ENCODE assay signal across 13 cellular contexts in the genomic region with DNA sequence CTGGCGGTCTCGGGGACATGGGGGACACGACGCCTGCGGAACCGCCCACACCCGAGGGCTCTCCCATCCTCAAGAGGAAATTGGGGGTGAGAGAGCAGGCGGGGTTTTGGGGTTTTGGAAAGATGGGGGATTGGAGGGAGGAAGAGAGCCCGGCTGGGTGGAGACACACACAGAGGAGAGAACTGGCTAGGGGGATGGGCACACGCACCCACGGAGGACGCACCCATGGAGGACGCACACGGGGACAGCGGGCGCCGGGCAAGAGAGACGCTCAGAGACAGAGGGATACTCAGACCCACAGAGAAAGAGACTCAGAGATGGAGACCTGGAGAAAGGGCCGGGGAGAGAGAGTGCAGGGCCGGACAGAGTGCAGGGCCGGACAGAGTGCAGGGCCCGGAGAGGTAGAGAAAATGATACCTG. TPM values are rescaled to one million over a fixed set of nuclear protein-coding genes. Genes with fewer than 3 reads are reported as not detected.
DNase-seq lines count a peak whose midpoint lies in the region; ATAC-seq and TF ChIP-seq lines count a peak whose summit lies in the region.
"Had no signal": no experiment of that assay in that cellular context is flagged by ENCODE, and none has a peak within 500 bp of the region (broad histone marks: within the 10 kb centered on the region; RNA-seq: fewer than 3 reads in every experiment).

No MANE protein-coding gene starts in this region.

- in situ Hi-C loops in IMR-90 (cut with MboI; ENCODE audit: low sequenced_read_pairs) = no loop called here

- H3K9me3 Mint-ChIP-seq in activated CD4-positive, alpha-beta T cell treated with anti-CD3 and anti-CD28 coated beads, Interleukin-2, amount 10 ng/mL, durations not matched to agents 24 days and 14 days = no peaks in the 10 kb centered on the region
- H3K9me3 Mint-ChIP-seq in stimulated activated effector memory CD8-positive, alpha-beta T cell treated with anti-CD3 and anti-CD28 coated beads, Interleukin-12 subunit alpha, Interleukin-12 subunit beta, amount 100 ng/mL, for 72 hours = no peaks in the 10 kb centered on the region

- H3K18ac ChIP-seq in IMR-90 (ENCODE audit: low read depth, low read length) = no peak overlapping the region

- peak overlapping the region; percentile 54 for H3K4me3 Mint-ChIP-seq in activated CD4-positive, alpha-beta T cell treated with anti-CD3 and anti-CD28 coated beads, Interleukin-2, amount 10 ng/mL, durations not matched to agents 24 days and 14 days
- H3K4me3 Mint-ChIP-seq in stimulated activated effector memory CD8-positive, alpha-beta T cell treated with anti-CD3 and anti-CD28 coated beads, Interleukin-12 subunit alpha, Interleukin-12 subunit beta, amount 100 ng/mL, for 72 hours = peak overlapping the region; percentile 64

- no peak overlapping the region for H2BK15ac ChIP-seq in IMR-90 (ENCODE audit: low read depth, low read length)

- H3K56ac ChIP-seq in IMR-90 (ENCODE audit: extremely low read depth, insufficient read depth, low read length) = no peak overlapping the region

- ATAC-seq in IMR-90 (ENCODE audit: low read depth) = no peak
- no peak for ATAC-seq in stimulated activated effector memory CD8-positive, alpha-beta T cell treated with anti-CD3 and anti-CD28 coated beads, Interleukin-12 subunit alpha, Interleukin-12 subunit beta, amount 100 ng/mL, for 72 hours
- ATAC-seq in GM21529 (IDR thresholded peaks at IDR 0.05; ENCODE audit: unreplicated experiment) = no peak
- ATAC-seq: Right ventricle myocardium inferior had no signal

- intact Hi-C loops in activated CD4-positive, alpha-beta T cell treated with anti-CD3 and anti-CD28 coated beads, Interleukin-2, amount 10 ng/mL, durations not matched to agents 24 days and 14 days (cut with micrococcal nuclease) = no loop called here
- intact Hi-C loops in IMR-90 (cut with micrococcal nuclease) = no loop called here

- dilution Hi-C loops in IMR-90 (cut with HindIII; ENCODE audit: low sequenced_read_pairs, unreplicated experiment) = no loop called here

- H3K36me3 Mint-ChIP-seq in activated CD4-positive, alpha-beta T cell treated with anti-CD3 and anti-CD28 coated beads, Interleukin-2, amount 10 ng/mL, durations not matched to agents 24 days and 14 days (ENCODE audit: low read depth) = no peaks in the 10 kb centered on the region
- H3K36me3 Mint-ChIP-seq in stimulated activated effector memory CD8-positive, alpha-beta T cell treated with anti-CD3 and anti-CD28 coated beads, Interleukin-12 subunit alpha, Interleukin-12 subunit beta, amount 100 ng/mL, for 72 hours = peaks cover 56% of the 10 kb centered on the region

- H3K9me1 ChIP-seq in IMR-90 (ENCODE audit: insufficient read depth, low read length) = no peaks in the 10 kb centered on the region

- H3K27ac ChIP-seq in IMR-90 (ENCODE audit: insufficient read depth, low read length) = no peak overlapping the region
- H3K27ac ChIP-seq in effector memory CD4-positive, alpha-beta T cell (ENCODE audit: insufficient read depth, low read length, poor library complexity, severe bottlenecking) = no peak overlapping the region
- no peak overlapping the region for H3K27ac ChIP-seq in WERI-Rb-1
- H3K27ac ChIP-seq: thyroid gland had no signal

- H2AK9ac ChIP-seq in IMR-90 (replicated peaks; ENCODE audit: low read depth, low read length, poor library complexity) = no peak overlapping the region

- BruUV-seq in IMR-90 (replicated peaks; lab: Mats Ljungman, UMichigan) = no TSS peak

- H3K27ac Mint-ChIP-seq in activated CD4-positive, alpha-beta T cell treated with anti-CD3 and anti-CD28 coated beads, Interleukin-2, amount 10 ng/mL, durations not matched to agents 24 days and 14 days = no peak overlapping the region
- H3K27ac Mint-ChIP-seq in stimulated activated effector memory CD8-positive, alpha-beta T cell treated with anti-CD3 and anti-CD28 coated beads, Interleukin-12 subunit alpha, Interleukin-12 subunit beta, amount 100 ng/mL, for 72 hours = peak overlapping the region; percentile 77

- no peaks in the 10 kb centered on the region for H3K4me1 ChIP-seq in IMR-90 (ENCODE audit: control insufficient read depth, insufficient read depth, low read length)
- peaks cover 6% of the 10 kb centered on the region for H3K4me1 ChIP-seq in effector memory CD4-positive, alpha-beta T cell (ENCODE audit: control insufficient read depth, insufficient read depth, low read length, poor library complexity, severe bottlenecking)

- 74% methylated on average over 5 of the region's 22 CpGs; no CpG with 5 or more reads in 1 of the 2 experiments for WGBS in IMR-90 (ENCODE audit: extremely low coverage in 2 of 2, insufficient read length in 1 of 2), 2 experiments

- H4K5ac ChIP-seq in IMR-90 (ENCODE audit: low read depth, low read length) = no peak overlapping the region

- no peak for DNase-seq in activated CD4-positive, alpha-beta T cell treated with anti-CD3 and anti-CD28 coated beads, Interleukin-2, amount 10 ng/mL, durations not matched to agents 24 days and 14 days
- DNase-seq in activated CD4-positive, alpha-beta T cell treated with anti-CD3 and anti-CD28 coated beads, Interleukin-2, amount 50 U/mL, for 4 hours = no peak
- no peak for DNase-seq in IMR-90
- no peak for DNase-seq in effector memory CD4-positive, alpha-beta T cell
- no peak for DNase-seq in stimulated activated effector memory CD8-positive, alpha-beta T cell treated with anti-CD3 and anti-CD28 coated beads, Interleukin-12 subunit alpha, Interleukin-12 subunit beta, amount 100 ng/mL, for 72 hours (ENCODE audit: low spot score in 2 of 2)
- DNase-seq in HK-2 (ENCODE audit: unreplicated experiment) = no peak
- DNase-seq in WERI-Rb-1 = no peak
- DNase-seq: ACHN, GF-D8, nucleus accumbens had no signal

- H3K27me3 Mint-ChIP-seq in activated CD4-positive, alpha-beta T cell treated with anti-CD3 and anti-CD28 coated beads, Interleukin-2, amount 10 ng/mL, durations not matched to agents 24 days and 14 days = peaks cover 40% of the 10 kb centered on the region

- no peak for TF ChIP-seq POLR2A in IMR-90 (IDR thresholded peaks at IDR 0.05; ENCODE audit: low read depth, low read length)

- H3K27me3 ChIP-seq in IMR-90 (ENCODE audit: control insufficient read depth, insufficient read depth, low read length) (peaks cover 33% of the 10 kb centered on the region), WERI-Rb-1 (ENCODE audit: insufficient read depth, low read depth, severe bottlenecking) (no peaks in the 10 kb centered on the region)
- H3K27me3 ChIP-seq in effector memory CD4-positive, alpha-beta T cell (replicated peaks; ENCODE audit: control insufficient read depth, insufficient read depth, low read length, poor library complexity, severe bottlenecking) = no peaks in the 10 kb centered on the region
- H3K27me3 ChIP-seq: thyroid gland had no signal

- no peaks in the 10 kb centered on the region for H3K9me3 ChIP-seq in IMR-90 (ENCODE audit: control insufficient read depth, insufficient read depth, low read length)
- no peaks in the 10 kb centered on the region for H3K9me3 ChIP-seq in effector memory CD4-positive, alpha-beta T cell (ENCODE audit: control insufficient read depth, low read length)
- no peaks in the 10 kb centered on the region for H3K9me3 ChIP-seq in WERI-Rb-1 (ENCODE audit: severe bottlenecking)
- H3K9me3 ChIP-seq: thyroid gland had no signal

- H3K23ac ChIP-seq in IMR-90 (ENCODE audit: low read depth, low read length) = no peak overlapping the region

- no peak overlapping the region for H3K9ac ChIP-seq in IMR-90 (ENCODE audit: low read depth, low read length)

- no peak overlapping the region for H2BK5ac ChIP-seq in IMR-90 (ENCODE audit: low read depth, low read length, poor library complexity, severe bottlenecking)

- CTCF ChIA-PET in IMR-90 (lab: Yijun Ruan, JAX) = no interaction called here

- no peak overlapping the region for H3K4ac ChIP-seq in IMR-90 (ENCODE audit: low read depth, low read length)

- no peaks in the 10 kb centered on the region for H4K20me1 ChIP-seq in IMR-90 (ENCODE audit: insufficient read depth, low read length)

- no peak overlapping the region for H2AK5ac ChIP-seq in IMR-90 (ENCODE audit: low read depth, low read length)

- no peak overlapping the region for H3K4me3 ChIP-seq in IMR-90 (ENCODE audit: insufficient read depth, low read depth, low read length)
- H3K4me3 ChIP-seq in effector memory CD4-positive, alpha-beta T cell (ENCODE audit: insufficient read depth, low read depth, low read length, poor library complexity, severe bottlenecking) = peak overlapping the region; percentile 49
- H3K4me3 ChIP-seq in WERI-Rb-1 (ENCODE audit: low read depth, low read length) = no peak overlapping the region
- H3K4me3 ChIP-seq: thyroid gland had no signal

- no peak overlapping the region for H2BK20ac ChIP-seq in IMR-90 (ENCODE audit: low read depth, low read length)

- peaks cover 16% of the 10 kb centered on the region for H3K4me1 Mint-ChIP-seq in activated CD4-positive, alpha-beta T cell treated with anti-CD3 and anti-CD28 coated beads, Interleukin-2, amount 10 ng/mL, durations not matched to agents 24 days and 14 days
- peaks cover 29% of the 10 kb centered on the region for H3K4me1 Mint-ChIP-seq in stimulated activated effector memory CD8-positive, alpha-beta T cell treated with anti-CD3 and anti-CD28 coated beads, Interleukin-12 subunit alpha, Interleukin-12 subunit beta, amount 100 ng/mL, for 72 hours

- POLR2A ChIA-PET in IMR-90 (lab: Charles Lee; ENCODE audit: unreplicated experiment) = no interaction called here

- no peak overlapping the region for H2BK120ac ChIP-seq in IMR-90 (ENCODE audit: low read depth, low read length)

- H4K8ac ChIP-seq in IMR-90 (ENCODE audit: low read depth in 2 of 2, low read length in 2 of 2) = no peak overlapping the region

- no peak overlapping the region for H4K91ac ChIP-seq in IMR-90 (ENCODE audit: insufficient read depth, low read depth, low read length)

- H3K36me3 ChIP-seq in IMR-90 (ENCODE audit: control insufficient read depth, insufficient read depth, low read length) (no peaks in the 10 kb centered on the region), WERI-Rb-1 (no peaks in the 10 kb centered on the region)
- no peaks in the 10 kb centered on the region for H3K36me3 ChIP-seq in effector memory CD4-positive, alpha-beta T cell (ENCODE audit: control insufficient read depth, insufficient read depth, low read length)
- H3K36me3 ChIP-seq: thyroid gland had no signal

- no peaks in the 10 kb centered on the region for H3K79me1 ChIP-seq in IMR-90 (ENCODE audit: low read depth in 1 of 2, low read length in 2 of 2)

- H3K4me2 ChIP-seq in IMR-90 (ENCODE audit: low read depth, low read length) = no peak overlapping the region

- no peak for TF ChIP-seq CTCF in IMR-90 (conservative IDR thresholded peaks at IDR 0.05; ENCODE audit: low read depth, low read length)
- no peak for TF ChIP-seq CTCF in WERI-Rb-1 (IDR thresholded peaks at IDR 0.05; ENCODE audit: low read depth, low read length)

- H3K14ac ChIP-seq in IMR-90 (replicated peaks; ENCODE audit: low read depth, low read length) = no peak overlapping the region

- H2AFZ ChIP-seq in IMR-90 (replicated peaks; ENCODE audit: low read length, poor library complexity) = peak overlapping the region; percentile 63

- no peak for TF ChIP-seq RAD21 in IMR-90 (IDR thresholded peaks at IDR 0.05; ENCODE audit: low read length)

RNA-seq across cellular contexts. Expression of gene MAP4K1, which starts 52.1 kb away (rescaled TPM):
- 156 and 172 TPM in 2 replicates for total RNA-seq in activated CD4-positive, alpha-beta T cell treated with anti-CD3 and anti-CD28 coated beads, Interleukin-2, amount 10 ng/mL, durations not matched to agents 24 days and 14 days
- total RNA-seq in IMR-90 (2012; rRNA removed) = not detected in 2 replicates
- polyA plus RNA-seq in IMR-90 (2012; rRNA removed) = 0.16 and 0.22 TPM in 2 replicates
- polyA plus RNA-seq in IMR-90 (2012; cell fraction: cytosol; rRNA removed) = 0.04 and 0.38 TPM in 2 replicates
- 1.5 and 1.7 TPM in 2 replicates for polyA plus RNA-seq in IMR-90 (2012; cell fraction: nucleus; rRNA removed; ENCODE audit: low replicate concordance)

RNA-seq across cellular contexts. Expression of gene EIF3K, which starts 53.3 kb away (rescaled TPM):
- 321 and 322 TPM in 2 replicates for total RNA-seq in activated CD4-positive, alpha-beta T cell treated with anti-CD3 and anti-CD28 coated beads, Interleukin-2, amount 10 ng/mL, durations not matched to agents 24 days and 14 days
- 965 and 1,137 TPM in 2 replicates for total RNA-seq in IMR-90 (2012; rRNA removed)
- 524 and 575 TPM in 2 replicates for polyA plus RNA-seq in IMR-90 (2012; rRNA removed)
- 561 and 960 TPM in 2 replicates for polyA plus RNA-seq in IMR-90 (2012; cell fraction: cytosol; rRNA removed)
- polyA plus RNA-seq in IMR-90 (2012; cell fraction: nucleus; rRNA removed; ENCODE audit: low replicate concordance) = 263 and 486 TPM in 2 replicates

Comparison
In these comparisons a context has a peak if more than half of its experiments do, and no peak if none do; other contexts are left out.
1. RNA of gene MAP4K1, which starts 52.1 kb away (total RNA-seq): 156 to 172 TPM in activated CD4-positive, alpha-beta T cell treated with anti-CD3 and anti-CD28 coated beads, Interleukin-2, amount 10 ng/mL, durations not matched to agents 24 days and 14 days; not detected in IMR-90; every median in the first group is over 100 times any median in the second.